ENCODE assay signal across 20 cellular contexts in genomic region chr15:40489274-40490175, GRCh38. TPM values are rescaled to one million over a fixed set of nuclear protein-coding genes. Genes with fewer than 3 reads are reported as not detected.
DNase-seq lines count a peak whose midpoint lies in the region; ATAC-seq and TF ChIP-seq lines count a peak whose summit lies in the region.
"Had no signal": no experiment of that assay in that cellular context is flagged by ENCODE, and none has a peak within 500 bp of the region (broad histone marks: within the 10 kb centered on the region; RNA-seq: fewer than 3 reads in every experiment).

No MANE protein-coding gene starts in this region.

- H3K27me3 ChIP-seq in Karpas-422 (ENCODE audit: low read length): no peaks in the 10 kb centered on the region
- H3K27me3 ChIP-seq in endodermal cell (ENCODE audit: control insufficient read depth, insufficient read depth, low read length, poor library complexity, severe bottlenecking): no peaks in the 10 kb centered on the region
- no peaks in the 10 kb centered on the region for H3K27me3 ChIP-seq in trophoblast cell (ENCODE audit: insufficient read depth, low read length)
- H3K27me3 ChIP-seq in left ventricle myocardium inferior (ENCODE audit: low read depth): peaks cover 5% of the 10 kb centered on the region
- H3K27me3 ChIP-seq: BLaER1 treated with 17β-estradiol and CSF1 and Interleukin-3, amounts not matched to agents 10 nM and 100 nM; SJCRH30 had no signal

- no peak overlapping the region for H4K12ac ChIP-seq in trophoblast cell (ENCODE audit: low read depth, low read length)

- peak overlapping the region; percentile 75 for H3K27ac ChIP-seq in 22Rv1
- no peak overlapping the region for H3K27ac ChIP-seq in Karpas-422 (ENCODE audit: low read length)
- no peak overlapping the region for H3K27ac ChIP-seq in endodermal cell (ENCODE audit: low read depth, low read length)
- H3K27ac ChIP-seq in trophoblast cell (ENCODE audit: low read depth, low read length): no peak overlapping the region
- H3K27ac ChIP-seq in left ventricle myocardium inferior (replicated peaks): no peak overlapping the region
- H3K27ac ChIP-seq: BLaER1 treated with 17β-estradiol and CSF1 and Interleukin-3, amounts not matched to agents 10 nM and 100 nM; PC-9; SJCRH30 had no signal

- H3K4me3 Mint-ChIP-seq in endodermal cell (no peak overlapping the region), MCF 10A (ENCODE audit: unreplicated experiment) (no peak overlapping the region)
- H3K4me3 Mint-ChIP-seq in activated T-helper 1 cell treated with anti-CD3 and anti-CD28 coated beads, Interleukin-12 subunit alpha, Interleukin-12 subunit beta, Interleukin-2, Interleukin-4 antibody, amounts not matched to agents 30 ng/mL and 10 ng/mL and 1 ng/mL, durations not matched to agents 14 hours and 24 hours and 36 hours: no peak overlapping the region
- H3K4me3 Mint-ChIP-seq: CD4-positive, alpha-beta T cell had no signal

- intact Hi-C loops in activated T-helper 1 cell treated with anti-CD3 and anti-CD28 coated beads, Interleukin-12 subunit alpha, Interleukin-12 subunit beta, Interleukin-2, Interleukin-4 antibody, amounts not matched to agents 30 ng/mL and 10 ng/mL and 1 ng/mL, durations not matched to agents 14 hours and 24 hours and 36 hours (cut with micrococcal nuclease): no loop called here
- intact Hi-C loops in MCF 10A (cut with micrococcal nuclease) (no loop called here), left ventricle myocardium inferior (cut with micrococcal nuclease) (no loop called here)

- no peak overlapping the region for H3K23ac ChIP-seq in trophoblast cell (ENCODE audit: low read length)

- no peak for TF ChIP-seq CTCF in 22Rv1 (IDR thresholded peaks at IDR 0.05)
- TF ChIP-seq CTCF in endodermal cell (conservative IDR thresholded peaks at IDR 0.05): no peak
- no peak for TF ChIP-seq CTCF in MCF 10A (IDR thresholded peaks at IDR 0.05; ENCODE audit: unreplicated experiment)
- TF ChIP-seq CTCF in left ventricle myocardium inferior (IDR thresholded peaks at IDR 0.05; ENCODE audit: borderline replicate concordance): no peak

- H3K4ac ChIP-seq in trophoblast cell (ENCODE audit: low read depth, low read length): no peak overlapping the region

- no peak overlapping the region for H3K18ac ChIP-seq in trophoblast cell (ENCODE audit: low read length)

- no peak overlapping the region for H4K8ac ChIP-seq in trophoblast cell (ENCODE audit: low read depth, low read length)

- H3K36me3 Mint-ChIP-seq in endodermal cell (ENCODE audit: low read depth): no peaks in the 10 kb centered on the region
- no peaks in the 10 kb centered on the region for H3K36me3 Mint-ChIP-seq in activated T-helper 1 cell treated with anti-CD3 and anti-CD28 coated beads, Interleukin-12 subunit alpha, Interleukin-12 subunit beta, Interleukin-2, Interleukin-4 antibody, amounts not matched to agents 30 ng/mL and 10 ng/mL and 1 ng/mL, durations not matched to agents 14 hours and 24 hours and 36 hours (ENCODE audit: low read depth)
- H3K36me3 Mint-ChIP-seq in MCF 10A (ENCODE audit: insufficient read depth, unreplicated experiment): no peaks in the 10 kb centered on the region

- H3K4me2 ChIP-seq in Karpas-422 (ENCODE audit: low read depth, low read length, poor library complexity, severe bottlenecking) (no peak overlapping the region), trophoblast cell (ENCODE audit: low read length) (no peak overlapping the region)
- H3K4me2 ChIP-seq: BLaER1 treated with 17β-estradiol and CSF1 and Interleukin-3, amounts not matched to agents 10 nM and 100 nM; PC-9 had no signal

- H3K9me3 Mint-ChIP-seq in endodermal cell: peaks cover 3% of the 10 kb centered on the region
- no peaks in the 10 kb centered on the region for H3K9me3 Mint-ChIP-seq in activated T-helper 1 cell treated with anti-CD3 and anti-CD28 coated beads, Interleukin-12 subunit alpha, Interleukin-12 subunit beta, Interleukin-2, Interleukin-4 antibody, amounts not matched to agents 30 ng/mL and 10 ng/mL and 1 ng/mL, durations not matched to agents 14 hours and 24 hours and 36 hours
- H3K9me3 Mint-ChIP-seq in MCF 10A (ENCODE audit: unreplicated experiment): no peaks in the 10 kb centered on the region
- H3K9me3 Mint-ChIP-seq: CD4-positive, alpha-beta T cell had no signal

- no peaks in the 10 kb centered on the region for H3K4me1 ChIP-seq in Karpas-422 (ENCODE audit: low read length)
- H3K4me1 ChIP-seq in endodermal cell (ENCODE audit: control insufficient read depth, insufficient read depth, low read length): no peaks in the 10 kb centered on the region
- no peaks in the 10 kb centered on the region for H3K4me1 ChIP-seq in trophoblast cell (ENCODE audit: control insufficient read depth in 1 of 2, insufficient read depth in 2 of 2, low read length in 2 of 2)
- H3K4me1 ChIP-seq in left ventricle myocardium inferior: no peaks in the 10 kb centered on the region
- H3K4me1 ChIP-seq: SJCRH30 had no signal

- H3K27ac Mint-ChIP-seq in endodermal cell (no peak overlapping the region), MCF 10A (ENCODE audit: low read depth, unreplicated experiment) (no peak overlapping the region)
- no peak overlapping the region for H3K27ac Mint-ChIP-seq in activated T-helper 1 cell treated with anti-CD3 and anti-CD28 coated beads, Interleukin-12 subunit alpha, Interleukin-12 subunit beta, Interleukin-2, Interleukin-4 antibody, amounts not matched to agents 30 ng/mL and 10 ng/mL and 1 ng/mL, durations not matched to agents 14 hours and 24 hours and 36 hours
- H3K27ac Mint-ChIP-seq: CD4-positive, alpha-beta T cell had no signal

- H4K20me1 ChIP-seq in Karpas-422 (ENCODE audit: insufficient read depth, low read depth, low read length): no peaks in the 10 kb centered on the region
- H4K20me1 ChIP-seq: BLaER1 treated with 17β-estradiol and CSF1 and Interleukin-3, amounts not matched to agents 10 nM and 100 nM had no signal

- no peak overlapping the region for H2AFZ ChIP-seq in Karpas-422 (ENCODE audit: low read length)
- H2AFZ ChIP-seq in trophoblast cell (ENCODE audit: insufficient read depth, low read length, poor library complexity): no peak overlapping the region
- H2AFZ ChIP-seq: PC-9 had no signal

- H3K9ac ChIP-seq in Karpas-422 (ENCODE audit: low read length): no peak overlapping the region
- no peak overlapping the region for H3K9ac ChIP-seq in endodermal cell (ENCODE audit: extremely low read depth, low read length, poor library complexity, severe bottlenecking)
- no peak overlapping the region for H3K9ac ChIP-seq in trophoblast cell (ENCODE audit: low read length)
- H3K9ac ChIP-seq: BLaER1 treated with 17β-estradiol and CSF1 and Interleukin-3, amounts not matched to agents 10 nM and 100 nM had no signal

- POLR2A ChIA-PET in MCF 10A (lab: Yijun Ruan, JAX): no interaction called here

- H3K79me1 ChIP-seq in trophoblast cell (ENCODE audit: low read length): no peaks in the 10 kb centered on the region

- no peak for ATAC-seq in HG02870 (IDR thresholded peaks at IDR 0.05; ENCODE audit: unreplicated experiment)
- ATAC-seq: Right ventricle myocardium inferior had no signal

- H2BK5ac ChIP-seq in trophoblast cell (ENCODE audit: low read depth, low read length, poor library complexity): no peak overlapping the region

- no peaks in the 10 kb centered on the region for H3K9me2 ChIP-seq in Karpas-422 (replicated peaks; ENCODE audit: insufficient read depth, low read length)

- no peak overlapping the region for H2BK12ac ChIP-seq in trophoblast cell (ENCODE audit: low read length)

- CTCF ChIA-PET in MCF 10A (lab: Yijun Ruan, JAX): no interaction called here

- H3K9me3 ChIP-seq in Karpas-422 (ENCODE audit: low read length) (no peaks in the 10 kb centered on the region), endodermal cell (ENCODE audit: control insufficient read depth, low read length) (no peaks in the 10 kb centered on the region), trophoblast cell (ENCODE audit: insufficient read depth, low read depth, low read length) (no peaks in the 10 kb centered on the region), left ventricle myocardium inferior (replicated peaks) (no peaks in the 10 kb centered on the region)
- H3K9me3 ChIP-seq: SJCRH30 had no signal

- 95 to 96% methylated on average over 27 to 47 of the region's 47 CpGs for WGBS in endodermal cell (ENCODE audit: insufficient coverage in 1 of 2, insufficient read length in 1 of 2), 2 experiments
- whole genome bisulfite sequencing in trophoblast cell (ENCODE audit: extremely low coverage, insufficient coverage, insufficient read length): no CpG with 5 or more reads among the region's 47 CpGs

- H3K36me3 ChIP-seq in Karpas-422 (ENCODE audit: insufficient read depth, low read length): no peaks in the 10 kb centered on the region
- H3K36me3 ChIP-seq in endodermal cell (ENCODE audit: control insufficient read depth, insufficient read depth, low read length): no peaks in the 10 kb centered on the region
- H3K36me3 ChIP-seq in trophoblast cell (ENCODE audit: control insufficient read depth in 1 of 2, insufficient read depth in 2 of 2, low read length in 2 of 2): no peaks in the 10 kb centered on the region
- H3K36me3 ChIP-seq in left ventricle myocardium inferior: no peaks in the 10 kb centered on the region
- H3K36me3 ChIP-seq: BLaER1 treated with 17β-estradiol and CSF1 and Interleukin-3, amounts not matched to agents 10 nM and 100 nM; SJCRH30 had no signal

- no peak overlapping the region for H3K4me3 ChIP-seq in Karpas-422 (ENCODE audit: low read length)
- H3K4me3 ChIP-seq in endodermal cell (ENCODE audit: low read length): no peak overlapping the region
- H3K4me3 ChIP-seq in trophoblast cell (ENCODE audit: low read depth, low read length): no peak overlapping the region
- H3K4me3 ChIP-seq in left ventricle myocardium inferior: no peak overlapping the region
- H3K4me3 ChIP-seq: BLaER1 treated with 17β-estradiol and CSF1 and Interleukin-3, amounts not matched to agents 10 nM and 100 nM; PC-9; SJCRH30 had no signal

- BruUV-seq in MCF 10A (replicated peaks; lab: Mats Ljungman, UMichigan): no TSS peak

- H4K91ac ChIP-seq in trophoblast cell (ENCODE audit: low read depth, low read length): no peak overlapping the region

- H2BK120ac ChIP-seq in trophoblast cell (ENCODE audit: insufficient read depth, low read length, poor library complexity): no peak overlapping the region

- H3K4me1 Mint-ChIP-seq in endodermal cell: no peaks in the 10 kb centered on the region
- peaks cover 18% of the 10 kb centered on the region for H3K4me1 Mint-ChIP-seq in activated T-helper 1 cell treated with anti-CD3 and anti-CD28 coated beads, Interleukin-12 subunit alpha, Interleukin-12 subunit beta, Interleukin-2, Interleukin-4 antibody, amounts not matched to agents 30 ng/mL and 10 ng/mL and 1 ng/mL, durations not matched to agents 14 hours and 24 hours and 36 hours (ENCODE audit: low read depth)
- peaks cover 5% of the 10 kb centered on the region for H3K4me1 Mint-ChIP-seq in MCF 10A (ENCODE audit: insufficient read depth, unreplicated experiment)

- peak; percentile 12 for DNase-seq in Karpas-422
- DNase-seq in endodermal cell: peak; percentile 47
- DNase-seq in trophoblast cell: peak; percentile 53 to 75
- DNase-seq in activated T-helper 1 cell treated with anti-CD3 and anti-CD28 coated beads, Interleukin-12 subunit alpha, Interleukin-12 subunit beta, Interleukin-2, Interleukin-4 antibody, amounts not matched to agents 30 ng/mL and 10 ng/mL and 1 ng/mL, durations not matched to agents 14 hours and 24 hours and 36 hours (ENCODE audit: low spot score): no peak
- DNase-seq in MCF 10A (ENCODE audit: unreplicated experiment): no peak
- DNase-seq in left ventricle myocardium inferior: no peak
- DNase-seq: AML-193; CD4-positive, alpha-beta T cell; Kasumi-1; NCI-H2029; NCI-H446; NCI-H524 treated with DMSO at 0.1 percent for 48 hours; NCI-H774; NK-92 treated with Interleukin-12 subunit alpha and Interleukin-12 subunit beta, amount 100 ng/mL, for 24 hours; PC-9; SJCRH30 had no signal

- H2AK5ac ChIP-seq in trophoblast cell (ENCODE audit: low read length): no peak overlapping the region

- H3K27me3 Mint-ChIP-seq in endodermal cell (ENCODE audit: insufficient read depth) (peaks cover 10% of the 10 kb centered on the region), MCF 10A (ENCODE audit: insufficient read depth, unreplicated experiment) (no peaks in the 10 kb centered on the region)
- peaks cover 6% of the 10 kb centered on the region for H3K27me3 Mint-ChIP-seq in activated T-helper 1 cell treated with anti-CD3 and anti-CD28 coated beads, Interleukin-12 subunit alpha, Interleukin-12 subunit beta, Interleukin-2, Interleukin-4 antibody, amounts not matched to agents 30 ng/mL and 10 ng/mL and 1 ng/mL, durations not matched to agents 14 hours and 24 hours and 36 hours (ENCODE audit: insufficient read depth)

- no peaks in the 10 kb centered on the region for H3K79me2 ChIP-seq in Karpas-422 (ENCODE audit: low read length)
- H3K79me2 ChIP-seq in trophoblast cell (ENCODE audit: control insufficient read depth, insufficient read depth, low read length, poor library complexity): no peaks in the 10 kb centered on the region

- no peak overlapping the region for H3K14ac ChIP-seq in trophoblast cell (ENCODE audit: low read length)

RNA-seq across cellular contexts. Expression of gene CHST14, which starts 18.7 kb away (rescaled TPM):
- 8.4 and 11.6 TPM in 2 replicates for total RNA-seq in Karpas-422 (2014; rRNA removed; shearing (Covaris generic); ENCODE audit: low replicate concordance)
- total RNA-seq in endodermal cell (10 to 100 TPM; 33.7 to 43.0 TPM), MCF 10A (2022) (5.8 and 7.3 TPM in 2 replicates), left ventricle myocardium inferior (8.4 TPM)
- polyA plus RNA-seq in endodermal cell (2013, experiment 1 of 2): 28.5 TPM
- 27.1 TPM for polyA plus RNA-seq in endodermal cell (2013, experiment 2 of 2)
- polyA plus RNA-seq in trophoblast cell (2013): 11.9 and 12.2 TPM in 2 replicates
- 9.7 and 10.2 TPM in 2 replicates for total RNA-seq in activated T-helper 1 cell treated with anti-CD3 and anti-CD28 coated beads, Interleukin-12 subunit alpha, Interleukin-12 subunit beta, Interleukin-2, Interleukin-4 antibody, amounts not matched to agents 30 ng/mL and 10 ng/mL and 1 ng/mL, durations not matched to agents 14 hours and 24 hours and 36 hours

RNA-seq across cellular contexts. Expression of gene BAHD1, which starts 48.8 kb away (rescaled TPM):
- 10.3 and 15.4 TPM in 2 replicates for total RNA-seq in Karpas-422 (2014; rRNA removed; shearing (Covaris generic); ENCODE audit: low replicate concordance)
- total RNA-seq in endodermal cell (10 to 100 TPM; 23.5 to 30.1 TPM), MCF 10A (2022) (14.9 and 15.1 TPM in 2 replicates), left ventricle myocardium inferior (17.1 TPM)
- 20.3 TPM for polyA plus RNA-seq in endodermal cell (2013, experiment 1 of 2)
- polyA plus RNA-seq in endodermal cell (2013, experiment 2 of 2): 20.1 TPM
- 10.8 and 11.1 TPM in 2 replicates for polyA plus RNA-seq in trophoblast cell (2013)
- total RNA-seq in activated T-helper 1 cell treated with anti-CD3 and anti-CD28 coated beads, Interleukin-12 subunit alpha, Interleukin-12 subunit beta, Interleukin-2, Interleukin-4 antibody, amounts not matched to agents 30 ng/mL and 10 ng/mL and 1 ng/mL, durations not matched to agents 14 hours and 24 hours and 36 hours: 26.5 and 26.9 TPM in 2 replicates

Comparison
In these comparisons a context has a peak if more than half of its experiments do, and no peak if none do; other contexts are left out.
1. DNase-seq: peak in Karpas-422 (single experiment), endodermal cell (single experiment) and trophoblast cell (2 of 2); none in activated T-helper 1 cell treated with anti-CD3 and anti-CD28 coated beads, Interleukin-12 subunit alpha, Interleukin-12 subunit beta, Interleukin-2, Interleukin-4 antibody, amounts not matched to agents 30 ng/mL and 10 ng/mL and 1 ng/mL, durations not matched to agents 14 hours and 24 hours and 36 hours (single experiment), MCF 10A (single experiment) and left ventricle myocardium inferior (single experiment).